In genomic region chr1:145918992-145919939, GRCh38 we compare ENCODE assay signal across 8 cellular contexts. TPM values are rescaled to one million over a fixed set of nuclear protein-coding genes. Genes with fewer than 3 reads are reported as not detected.
DNase-seq lines count a peak whose midpoint lies in the region; ATAC-seq, FAIRE-seq and TF ChIP-seq lines count a peak whose summit lies in the region.

No MANE protein-coding gene starts in this region.

- peak overlapping the region; percentile 89 for H3K4me3 Mint-ChIP-seq in astrocyte (ENCODE audit: unreplicated experiment)

- no peak for TF ChIP-seq POLR2A in prostate gland (IDR thresholded peaks at IDR 0.05)

- no peaks in the 10 kb centered on the region; the same call in 1 of the 2 replicates for H3K4me1 ChIP-seq in ES-I3 (ENCODE audit: insufficient read depth, low read length)
- H3K4me1 ChIP-seq in astrocyte (ENCODE audit: insufficient read depth, low read length): peaks cover 20% of the 10 kb centered on the region
- H3K4me1 ChIP-seq in prostate gland (replicated peaks): peaks cover 3% of the 10 kb centered on the region

- H3K9ac ChIP-seq in ES-I3 (ENCODE audit: low read depth, low read length) (peak overlapping the region; percentile 67), astrocyte (ENCODE audit: low read length) (peak overlapping the region; percentile 90)

- DNase-seq in NCI-H774 (lab: John Stamatoyannopoulos, UW): peak; percentile 24
- peak; percentile 54 for DNase-seq in astrocyte (ENCODE audit: low read depth)
- DNase-seq in hepatic stellate cell (ENCODE audit: low spot score): peak; percentile 47
- DNase-seq in prostate gland (ENCODE audit: low spot score): peak; percentile 50

- H3K9me3 ChIP-seq in ES-I3 (ENCODE audit: control insufficient read depth, insufficient read depth, low read length): no peaks in the 10 kb centered on the region
- no peaks in the 10 kb centered on the region for H3K9me3 ChIP-seq in astrocyte (ENCODE audit: insufficient read depth, low read depth, low read length)
- no peaks in the 10 kb centered on the region for H3K9me3 ChIP-seq in prostate gland

- peak overlapping the region; percentile 96 for H3K27ac ChIP-seq in 22Rv1
- peak overlapping the region; percentile 90 for H3K27ac ChIP-seq in astrocyte (ENCODE audit: low read depth, low read length)
- H3K27ac ChIP-seq in prostate gland: peak overlapping the region; percentile 80 to 89

- peak overlapping the region; percentile 85 for H2AFZ ChIP-seq in astrocyte (ENCODE audit: low read depth, low read length)

- peaks cover 15% of the 10 kb centered on the region for H3K4me1 Mint-ChIP-seq in astrocyte (ENCODE audit: low read depth, unreplicated experiment)

- H3K36me3 ChIP-seq in ES-I3 (ENCODE audit: insufficient read depth, low read length) (peaks cover 5% of the 10 kb centered on the region; the same call in 1 of the 2 replicates), astrocyte (ENCODE audit: insufficient read depth, low read length) (peaks cover 8% of the 10 kb centered on the region), prostate gland (no peaks in the 10 kb centered on the region)

- ATAC-seq in HG02884 (IDR thresholded peaks at IDR 0.05; ENCODE audit: unreplicated experiment): peak; percentile 8
- ATAC-seq in HG03520 (IDR thresholded peaks at IDR 0.05; ENCODE audit: unreplicated experiment): no peak

- no peaks in the 10 kb centered on the region for H4K20me1 ChIP-seq in astrocyte (ENCODE audit: insufficient read depth, low read length)

- H3K79me2 ChIP-seq in astrocyte (ENCODE audit: insufficient read depth, low read length): peaks cover 17% of the 10 kb centered on the region

- no peak for FAIRE-seq in astrocyte (lab: Jason Lieb, UNC)

- peak overlapping the region; percentile 99 for H3K4me2 ChIP-seq in astrocyte (ENCODE audit: low read length)

- peak overlapping the region; percentile 92 for H3K4me3 ChIP-seq in astrocyte (ENCODE audit: insufficient read depth, low read depth, low read length)
- H3K4me3 ChIP-seq in prostate gland: peak overlapping the region; percentile 64 to 94

- no peaks in the 10 kb centered on the region for H3K27me3 ChIP-seq in astrocyte (ENCODE audit: insufficient read depth, low read length)
- H3K27me3 ChIP-seq in prostate gland (replicated peaks; ENCODE audit: insufficient read depth): no peaks in the 10 kb centered on the region

- no peaks in the 10 kb centered on the region for H3K9me3 Mint-ChIP-seq in astrocyte (ENCODE audit: unreplicated experiment)

- H3K27ac Mint-ChIP-seq in astrocyte (ENCODE audit: unreplicated experiment): peak overlapping the region; percentile 34

- WGBS in prostate gland: 5% methylated on average over 31 of the region's 33 CpGs

- intact Hi-C loops in prostate gland (cut with DNase I): loop anchor here (5.0 kb wide), 1 partner anchor 43 kb away; the partner anchor contains the start of genes ANKRD34A and POLR3GL

- H3K27me3 Mint-ChIP-seq in astrocyte (ENCODE audit: low read depth, unreplicated experiment): no peaks in the 10 kb centered on the region

- peaks cover 5% of the 10 kb centered on the region for H3K36me3 Mint-ChIP-seq in astrocyte (ENCODE audit: low read depth, unreplicated experiment)

- TF ChIP-seq CTCF in 22Rv1 (IDR thresholded peaks at IDR 0.05): no peak
- no peak for TF ChIP-seq CTCF in astrocyte (IDR thresholded peaks at IDR 0.05; ENCODE audit: insufficient read depth, low read depth, low read length)
- peak in 1 of 4 experiments; percentile 10 for TF ChIP-seq CTCF in prostate gland (IDR thresholded peaks at IDR 0.05)

RNA-seq across cellular contexts. Expression of gene PEX11B, which starts 0.7 kb away (rescaled TPM):
- total RNA-seq in astrocyte (19.9 and 20.7 TPM in 2 replicates), prostate gland (10 to 100 TPM; 35.9 to 37.7 TPM)

RNA-seq across cellular contexts. Expression of gene RBM8A, which starts 8.0 kb away (rescaled TPM):
- total RNA-seq in astrocyte: 157 and 177 TPM in 2 replicates
- total RNA-seq in prostate gland: 100 to 1,000 TPM; 127 to 159 TPM

RNA-seq across cellular contexts. Expression of gene ITGA10, which starts 9.4 kb away (rescaled TPM):
- total RNA-seq in astrocyte (0.65 and 1.0 TPM in 2 replicates), prostate gland (1 to 10 TPM; 6.4 to 7.4 TPM)

RNA-seq across cellular contexts. Expression of gene ANKRD35, which starts 33.6 kb away (rescaled TPM):
- total RNA-seq in astrocyte (0.07 and 0.16 TPM in 2 replicates), prostate gland (1 to 10 TPM; 6.6 to 7.5 TPM)

RNA-seq across cellular contexts. Expression of gene LIX1L, which starts 38.6 kb away (rescaled TPM):
- total RNA-seq in astrocyte: 35.4 and 37.2 TPM in 2 replicates
- 10 to 100 TPM; 30.0 to 31.8 TPM for total RNA-seq in prostate gland
